Comparison of ENCODE assay signal across 33 cellular contexts in genomic region chr6:1827984-1828793, GRCh38.
"Had no signal": no experiment of that assay in that cellular context is flagged by ENCODE, and none has a peak within 500 bp of the region (broad histone marks: within the 10 kb centered on the region; RNA-seq: fewer than 3 reads in every experiment).

No MANE protein-coding gene starts in this region.

- ATAC-seq: activated CD8-positive, alpha-beta T cell treated with anti-CD3 and anti-CD28 coated beads for 36 hours; activated naive CD8-positive, alpha-beta T cell treated with anti-CD3 and anti-CD28 coated beads, Interleukin-2, amount 50 U/mL, for 24 hours; activated T-cell treated with anti-CD3 and anti-CD28 coated beads, Interleukin-2, amount 50 U/mL, for 4 hours; activated T-cell treated with anti-CD3 and anti-CD28 coated beads, Interleukin-2, amount 50 U/mL, for 72 hours; T-cell; T-helper 17 cell had no signal

- DNase-seq: activated B cell treated with CpG ODN at 0.5 μM for 24 hours; activated CD4-positive, alpha-beta memory T cell treated with anti-CD3 and anti-CD28 coated beads for 36 hours; activated CD4-positive, alpha-beta T cell treated with anti-CD3 and anti-CD28 coated beads for 4 hours; activated CD4-positive, alpha-beta T cell treated with anti-CD3 and anti-CD28 coated beads, Interleukin-2, amount 10 ng/mL, durations not matched to agents 24 days and 14 days; activated CD4-positive, alpha-beta T cell treated with anti-CD3 and anti-CD28 coated beads, Interleukin-2, amount 50 U/mL, for 1 hour; activated CD4-positive, alpha-beta T cell treated with anti-CD3 and anti-CD28 coated beads, Interleukin-2, amount 50 U/mL, for 4 hours; activated CD4-positive, CD25-positive, alpha-beta regulatory T cell treated with anti-CD3 and anti-CD28 coated beads, Interleukin-2, amount 50 U/mL, for 72 hours; activated CD8-positive, alpha-beta memory T cell treated with anti-CD3 and anti-CD28 coated beads, Interleukin-2, amount 50 U/mL, for 4 hours; activated CD8-positive, alpha-beta T cell treated with anti-CD3 and anti-CD28 coated beads for 36 hours; activated effector memory CD4-positive, alpha-beta T cell treated with Interleukin-2 at 50 U/mL for 16 hours; activated gamma-delta T cell; activated naive CD4-positive, alpha-beta T cell treated with anti-CD3 and anti-CD28 coated beads, Interleukin-2, amount 10 ng/mL, durations not matched to agents 7 days and 5 days; activated naive CD4-positive, alpha-beta T cell treated with Interleukin-2 at 50 U/mL for 16 hours; activated naive CD8-positive, alpha-beta T cell treated with anti-CD3 and anti-CD28 coated beads, Interleukin-2, amount 10 ng/mL, durations not matched to agents 7 days and 5 days; activated naive CD8-positive, alpha-beta T cell treated with anti-CD3 and anti-CD28 coated beads, Interleukin-2, amount 50 U/mL, for 24 hours; activated T-cell treated with anti-CD3 and anti-CD28 coated beads for 4 hours; activated T-cell treated with anti-CD3 and anti-CD28 coated beads, Interleukin-2, amount 50 U/mL, for 1 hour; activated T-cell treated with anti-CD3 and anti-CD28 coated beads, Interleukin-2, amount 50 U/mL, for 4 hours; activated T-cell treated with anti-CD3 and anti-CD28 coated beads, Interleukin-2, amount 50 U/mL, for 72 hours; adrenal gland; amniotic stem cell; aorta; central memory CD4-positive, alpha-beta T cell; T-cell; T-helper 17 cell; T-helper 9 cell had no signal

- H3K27ac ChIP-seq: adrenal gland, VCaP had no signal

- H3K36me3 ChIP-seq: adrenal gland had no signal

- FAIRE-seq: colon, TTC549 had no signal

- H3K4me3 ChIP-seq: adrenal gland had no signal

- H3K4me1 Mint-ChIP-seq: activated CD4-positive, alpha-beta T cell treated with anti-CD3 and anti-CD28 coated beads, Interleukin-2, amount 10 ng/mL, durations not matched to agents 24 days and 14 days; activated naive CD4-positive, alpha-beta T cell treated with anti-CD3 and anti-CD28 coated beads, Interleukin-2, amount 10 ng/mL, durations not matched to agents 7 days and 5 days; activated naive CD4-positive, alpha-beta T cell treated with anti-CD3 and anti-CD28 coated beads, Interleukin-2, amount 50 U/mL, for 24 hours; activated naive CD8-positive, alpha-beta T cell treated with anti-CD3 and anti-CD28 coated beads, Interleukin-2, amount 10 ng/mL, durations not matched to agents 7 days and 5 days; activated naive CD8-positive, alpha-beta T cell treated with anti-CD3 and anti-CD28 coated beads, Interleukin-2, amount 50 U/mL, for 24 hours had no signal

- H3K27ac Mint-ChIP-seq: activated B cell treated with CpG ODN at 0.5 μM for 24 hours; activated CD4-positive, alpha-beta memory T cell treated with anti-CD3 and anti-CD28 coated beads for 36 hours; activated CD4-positive, alpha-beta T cell treated with anti-CD3 and anti-CD28 coated beads, Interleukin-2, amount 10 ng/mL, durations not matched to agents 24 days and 14 days; activated CD8-positive, alpha-beta T cell treated with anti-CD3 and anti-CD28 coated beads for 36 hours; activated naive CD4-positive, alpha-beta T cell treated with anti-CD3 and anti-CD28 coated beads, Interleukin-2, amount 10 ng/mL, durations not matched to agents 7 days and 5 days; activated naive CD4-positive, alpha-beta T cell treated with anti-CD3 and anti-CD28 coated beads, Interleukin-2, amount 50 U/mL, for 24 hours; activated naive CD8-positive, alpha-beta T cell; activated naive CD8-positive, alpha-beta T cell treated with anti-CD3 and anti-CD28 coated beads, Interleukin-2, amount 10 ng/mL, durations not matched to agents 7 days and 5 days; activated naive CD8-positive, alpha-beta T cell treated with anti-CD3 and anti-CD28 coated beads, Interleukin-2, amount 50 U/mL, for 24 hours; activated T-cell treated with anti-CD3 and anti-CD28 coated beads, Interleukin-2, amount 50 U/mL, for 72 hours; activated T-helper 2 cell treated with anti-CD3 and anti-CD28 coated beads, Interferon-gamma antibody, Interleukin-2, Interleukin-4, amounts not matched to agents 10 μg/mL and 5 μg/mL and 100 μg/mL, durations not matched to agents 14 hours and 24 hours and 36 hours; brain; T-cell; T-helper 17 cell had no signal

- H3K4me1 ChIP-seq: adrenal gland had no signal

- H3K4me3 Mint-ChIP-seq: activated B cell treated with CpG ODN at 0.5 μM for 24 hours; activated CD4-positive, alpha-beta memory T cell treated with anti-CD3 and anti-CD28 coated beads for 36 hours; activated CD4-positive, alpha-beta T cell treated with anti-CD3 and anti-CD28 coated beads, Interleukin-2, amount 10 ng/mL, durations not matched to agents 24 days and 14 days; activated CD8-positive, alpha-beta T cell treated with anti-CD3 and anti-CD28 coated beads for 36 hours; activated naive CD4-positive, alpha-beta T cell treated with anti-CD3 and anti-CD28 coated beads, Interleukin-2, amount 10 ng/mL, durations not matched to agents 7 days and 5 days; activated naive CD4-positive, alpha-beta T cell treated with anti-CD3 and anti-CD28 coated beads, Interleukin-2, amount 50 U/mL, for 24 hours; activated naive CD8-positive, alpha-beta T cell; activated naive CD8-positive, alpha-beta T cell treated with anti-CD3 and anti-CD28 coated beads, Interleukin-2, amount 10 ng/mL, durations not matched to agents 7 days and 5 days; activated naive CD8-positive, alpha-beta T cell treated with anti-CD3 and anti-CD28 coated beads, Interleukin-2, amount 50 U/mL, for 24 hours; activated T-cell treated with anti-CD3 and anti-CD28 coated beads, Interleukin-2, amount 50 U/mL, for 4 hours; activated T-cell treated with anti-CD3 and anti-CD28 coated beads, Interleukin-2, amount 50 U/mL, for 72 hours; brain; T-cell; T-helper 17 cell had no signal

- H3K27me3 Mint-ChIP-seq: activated B cell treated with CpG ODN at 0.5 μM for 24 hours; activated CD4-positive, alpha-beta memory T cell treated with anti-CD3 and anti-CD28 coated beads for 36 hours; activated CD4-positive, alpha-beta T cell treated with anti-CD3 and anti-CD28 coated beads, Interleukin-2, amount 10 ng/mL, durations not matched to agents 24 days and 14 days; activated CD8-positive, alpha-beta T cell treated with anti-CD3 and anti-CD28 coated beads for 36 hours; activated naive CD4-positive, alpha-beta T cell treated with anti-CD3 and anti-CD28 coated beads, Interleukin-2, amount 10 ng/mL, durations not matched to agents 7 days and 5 days; activated naive CD4-positive, alpha-beta T cell treated with anti-CD3 and anti-CD28 coated beads, Interleukin-2, amount 50 U/mL, for 24 hours; activated naive CD8-positive, alpha-beta T cell; activated naive CD8-positive, alpha-beta T cell treated with anti-CD3 and anti-CD28 coated beads, Interleukin-2, amount 10 ng/mL, durations not matched to agents 7 days and 5 days; activated naive CD8-positive, alpha-beta T cell treated with anti-CD3 and anti-CD28 coated beads, Interleukin-2, amount 50 U/mL, for 24 hours; T-cell; T-helper 17 cell had no signal

- H3K27me3 ChIP-seq: adrenal gland had no signal
